10 cellular contexts compared by ENCODE assay signal in the genomic region with DNA sequence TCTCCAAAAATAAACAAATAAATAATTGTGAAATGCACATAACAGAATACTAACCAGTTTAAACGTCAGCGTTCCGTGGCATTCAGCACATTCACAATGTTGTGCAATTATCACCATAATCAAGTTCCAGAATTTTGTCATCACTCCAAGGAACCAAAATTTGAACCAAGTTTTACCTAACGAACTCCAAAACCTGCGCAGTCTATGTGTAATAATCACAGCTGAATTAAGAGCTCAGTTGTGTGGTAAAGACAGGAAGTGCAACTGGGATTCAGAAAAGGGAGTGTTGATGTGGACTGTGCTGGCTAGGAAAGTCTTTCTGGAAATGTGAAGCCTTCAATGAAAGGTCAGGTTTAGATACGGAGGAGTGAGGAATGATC. TPM values are rescaled to one million over a fixed set of nuclear protein-coding genes. Genes with fewer than 3 reads are reported as not detected.
DNase-seq lines count a peak whose midpoint lies in the region; ATAC-seq, FAIRE-seq and TF ChIP-seq lines count a peak whose summit lies in the region.
"Had no signal": no experiment of that assay in that cellular context is flagged by ENCODE, and none has a peak within 500 bp of the region (broad histone marks: within the 10 kb centered on the region; RNA-seq: fewer than 3 reads in every experiment).

No MANE protein-coding gene starts in this region.

- 45 to 49% methylated on average over 6 of the region's 6 CpGs for whole genome bisulfite sequencing in GM23248 (ENCODE audit: low coverage in 1 of 2, low lambda C conversion rate in 2 of 2, missing lambda C conversion rate in 2 of 2), 2 experiments

- peak overlapping the region; percentile 89; the same call in 1 of the 2 replicates for H3K27ac ChIP-seq in BLaER1
- no peak overlapping the region for H3K27ac ChIP-seq in GM23248
- peak overlapping the region; percentile 90 for H3K27ac ChIP-seq in lower lobe of right lung

- H3K4me1 ChIP-seq in BLaER1: peaks cover 85% of the 10 kb centered on the region
- peaks cover 28% of the 10 kb centered on the region for H3K4me1 ChIP-seq in GM23248 (ENCODE audit: insufficient read depth)
- peaks cover 56% of the 10 kb centered on the region for H3K4me1 ChIP-seq in lower lobe of right lung

- DNase-seq in GM23248 (no peak), WTC11 (ENCODE audit: low spot score) (no peak), lower lobe of right lung (no peak), HTR-8/SVneo (ENCODE audit: insufficient read length, low spot score) (no peak), NCI-H2227 treated with DMSO at 0.1 percent for 48 hours (lab: John Stamatoyannopoulos, UW) (no peak)
- no peak for DNase-seq in activated naive CD8-positive, alpha-beta T cell treated with anti-CD3 and anti-CD28 coated beads, Interleukin-2, amount 50 U/mL, for 24 hours
- DNase-seq in stimulated activated CD4-positive, alpha-beta T cell treated with anti-CD3 and anti-CD28 coated beads, Interleukin-1b, Interleukin-23, amount 100 ng/mL, for 48 hours: no peak
- DNase-seq: activated CD4-positive, alpha-beta T cell treated with anti-CD3 and anti-CD28 coated beads, Interleukin-2, amount 10 ng/mL, durations not matched to agents 7 days and 5 days had no signal

- FAIRE-seq in HTR-8/SVneo (lab: Jason Lieb, UNC): no peak

- no peaks in the 10 kb centered on the region for H3K36me3 Mint-ChIP-seq in WTC11
- no peaks in the 10 kb centered on the region for H3K36me3 Mint-ChIP-seq in activated naive CD8-positive, alpha-beta T cell treated with anti-CD3 and anti-CD28 coated beads, Interleukin-2, amount 50 U/mL, for 24 hours (ENCODE audit: low read depth)

- peak overlapping the region; percentile 92; the same call in 1 of the 2 replicates for H2AFZ ChIP-seq in GM23248

- intact Hi-C loops in lower lobe of right lung (cut with DNase I): no loop called here

- POLR2A ChIA-PET in WTC11 (lab: Charles Lee): interaction anchor here (2.1 kb wide), 1 partner anchor 16 kb away, joined by 16 read pairs; no protein-coding TSS in a partner anchor

- H3K4me1 Mint-ChIP-seq in WTC11: peaks cover 44% of the 10 kb centered on the region
- peaks cover 19% of the 10 kb centered on the region for H3K4me1 Mint-ChIP-seq in activated naive CD8-positive, alpha-beta T cell treated with anti-CD3 and anti-CD28 coated beads, Interleukin-2, amount 50 U/mL, for 24 hours

- H3K9ac ChIP-seq in BLaER1 (peak overlapping the region; percentile 75; the same call in 1 of the 2 replicates), GM23248 (no peak overlapping the region)

- H3K4me3 Mint-ChIP-seq in WTC11: no peak overlapping the region
- H3K4me3 Mint-ChIP-seq in activated naive CD8-positive, alpha-beta T cell treated with anti-CD3 and anti-CD28 coated beads, Interleukin-2, amount 50 U/mL, for 24 hours: no peak overlapping the region

- H3K4me2 ChIP-seq in BLaER1 (peak overlapping the region; percentile 99), GM23248 (ENCODE audit: unreplicated experiment) (no peak overlapping the region)

- no peak for ATAC-seq in WTC11
- no peak for ATAC-seq in lower lobe of right lung
- no peak for ATAC-seq in activated naive CD8-positive, alpha-beta T cell treated with anti-CD3 and anti-CD28 coated beads, Interleukin-2, amount 50 U/mL, for 24 hours

- H3K27ac Mint-ChIP-seq in WTC11: peak overlapping the region; percentile 83
- H3K27ac Mint-ChIP-seq in activated naive CD8-positive, alpha-beta T cell treated with anti-CD3 and anti-CD28 coated beads, Interleukin-2, amount 50 U/mL, for 24 hours: no peak overlapping the region

- H3K27me3 Mint-ChIP-seq in WTC11 (ENCODE audit: low read depth): peaks cover 16% of the 10 kb centered on the region
- peaks cover 20% of the 10 kb centered on the region for H3K27me3 Mint-ChIP-seq in activated naive CD8-positive, alpha-beta T cell treated with anti-CD3 and anti-CD28 coated beads, Interleukin-2, amount 50 U/mL, for 24 hours

- no peaks in the 10 kb centered on the region for H3K79me2 ChIP-seq in GM23248 (ENCODE audit: insufficient read depth)

- H4K20me1 ChIP-seq in BLaER1: no peaks in the 10 kb centered on the region
- H4K20me1 ChIP-seq in GM23248 (ENCODE audit: insufficient read depth): no peaks in the 10 kb centered on the region

- no peaks in the 10 kb centered on the region for H3K9me3 Mint-ChIP-seq in WTC11
- no peaks in the 10 kb centered on the region for H3K9me3 Mint-ChIP-seq in activated naive CD8-positive, alpha-beta T cell treated with anti-CD3 and anti-CD28 coated beads, Interleukin-2, amount 50 U/mL, for 24 hours
- H3K9me3 Mint-ChIP-seq: activated CD4-positive, alpha-beta T cell treated with anti-CD3 and anti-CD28 coated beads, Interleukin-2, amount 10 ng/mL, durations not matched to agents 7 days and 5 days had no signal

- H3F3A ChIP-seq in GM23248 (ENCODE audit: insufficient read depth): peaks cover 18% of the 10 kb centered on the region; the same call in 1 of the 2 replicates

- H3K36me3 ChIP-seq in BLaER1: no peaks in the 10 kb centered on the region
- H3K36me3 ChIP-seq in GM23248 (ENCODE audit: low read depth): no peaks in the 10 kb centered on the region
- no peaks in the 10 kb centered on the region for H3K36me3 ChIP-seq in lower lobe of right lung

- no peak for TF ChIP-seq CTCF in WTC11 (IDR thresholded peaks at IDR 0.05)
- TF ChIP-seq CTCF in lower lobe of right lung (IDR thresholded peaks at IDR 0.05): no peak

- no peaks in the 10 kb centered on the region for H3K9me2 ChIP-seq in GM23248 (ENCODE audit: insufficient read depth)

- H3K27me3 ChIP-seq in BLaER1 (no peaks in the 10 kb centered on the region), GM23248 (replicated peaks; ENCODE audit: insufficient read depth) (no peaks in the 10 kb centered on the region), lower lobe of right lung (ENCODE audit: low read depth) (peaks cover 21% of the 10 kb centered on the region)

- CTCF ChIA-PET in WTC11 (lab: Charles Lee): interaction anchor here (0.6 to 13.7 kb wide), 20 partner anchors 9 to 178 kb away, joined by 3 to 387 read pairs (median 4); partner anchors contain the start of genes C1QTNF5, CBL, RNF26 and USP2

- H3K9me3 ChIP-seq in BLaER1: no peaks in the 10 kb centered on the region
- no peaks in the 10 kb centered on the region for H3K9me3 ChIP-seq in GM23248 (ENCODE audit: low read depth)
- H3K9me3 ChIP-seq in lower lobe of right lung: no peaks in the 10 kb centered on the region

- in situ Hi-C loops in GM23248 (cut with MboI): no loop called here

- H3K4me3 ChIP-seq in BLaER1: peak overlapping the region; percentile 64; the same call in 1 of the 2 replicates
- H3K4me3 ChIP-seq in GM23248: no peak overlapping the region
- H3K4me3 ChIP-seq in lower lobe of right lung: no peak overlapping the region

TF ChIP-seq in WTC11, 78 proteins besides CTCF, POLR2A, EP300 and RAD21 (continues in another document):
- TF ChIP-seq, protein P1, sequence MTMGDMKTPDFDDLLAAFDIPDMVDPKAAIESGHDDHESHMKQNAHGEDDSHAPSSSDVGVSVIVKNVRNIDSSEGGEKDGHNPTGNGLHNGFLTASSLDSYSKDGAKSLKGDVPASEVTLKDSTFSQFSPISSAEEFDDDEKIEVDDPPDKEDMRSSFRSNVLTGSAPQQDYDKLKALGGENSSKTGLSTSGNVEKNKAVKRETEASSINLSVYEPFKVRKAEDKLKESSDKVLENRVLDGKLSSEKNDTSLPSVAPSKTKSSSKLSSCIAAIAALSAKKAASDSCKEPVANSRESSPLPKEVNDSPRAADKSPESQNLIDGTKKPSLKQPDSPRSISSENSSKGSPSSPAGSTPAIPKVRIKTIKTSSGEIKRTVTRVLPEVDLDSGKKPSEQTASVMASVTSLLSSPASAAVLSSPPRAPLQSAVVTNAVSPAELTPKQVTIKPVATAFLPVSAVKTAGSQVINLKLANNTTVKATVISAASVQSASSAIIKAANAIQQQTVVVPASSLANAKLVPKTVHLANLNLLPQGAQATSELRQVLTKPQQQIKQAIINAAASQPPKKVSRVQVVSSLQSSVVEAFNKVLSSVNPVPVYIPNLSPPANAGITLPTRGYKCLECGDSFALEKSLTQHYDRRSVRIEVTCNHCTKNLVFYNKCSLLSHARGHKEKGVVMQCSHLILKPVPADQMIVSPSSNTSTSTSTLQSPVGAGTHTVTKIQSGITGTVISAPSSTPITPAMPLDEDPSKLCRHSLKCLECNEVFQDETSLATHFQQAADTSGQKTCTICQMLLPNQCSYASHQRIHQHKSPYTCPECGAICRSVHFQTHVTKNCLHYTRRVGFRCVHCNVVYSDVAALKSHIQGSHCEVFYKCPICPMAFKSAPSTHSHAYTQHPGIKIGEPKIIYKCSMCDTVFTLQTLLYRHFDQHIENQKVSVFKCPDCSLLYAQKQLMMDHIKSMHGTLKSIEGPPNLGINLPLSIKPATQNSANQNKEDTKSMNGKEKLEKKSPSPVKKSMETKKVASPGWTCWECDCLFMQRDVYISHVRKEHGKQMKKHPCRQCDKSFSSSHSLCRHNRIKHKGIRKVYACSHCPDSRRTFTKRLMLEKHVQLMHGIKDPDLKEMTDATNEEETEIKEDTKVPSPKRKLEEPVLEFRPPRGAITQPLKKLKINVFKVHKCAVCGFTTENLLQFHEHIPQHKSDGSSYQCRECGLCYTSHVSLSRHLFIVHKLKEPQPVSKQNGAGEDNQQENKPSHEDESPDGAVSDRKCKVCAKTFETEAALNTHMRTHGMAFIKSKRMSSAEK (CRISPR knock-in tag; IDR thresholded peaks at IDR 0.05; ENCODE audit: borderline replicate concordance): no peak

RNA-seq across cellular contexts. Expression of gene MCAM, which starts 5.4 kb away (rescaled TPM):
- 40.4 and 61.3 TPM in 2 replicates for total RNA-seq in GM23248 (2014; rRNA removed; shearing (Covaris generic))
- 8.6 and 10.5 TPM in 2 replicates for polyA plus RNA-seq in GM23248 (2016; fragmentation: Nextera tagmentation; extraction: Ambion mirVana)
- total RNA-seq in WTC11 (2021): 20.7 to 26.4 TPM (median 22.1 TPM) in 3 replicates
- total RNA-seq in lower lobe of right lung: 67.1 TPM

RNA-seq across cellular contexts. Expression of gene RNF26, which starts 12.0 kb away (rescaled TPM):
- 6.4 and 8.0 TPM in 2 replicates for total RNA-seq in GM23248 (2014; rRNA removed; shearing (Covaris generic))
- polyA plus RNA-seq in GM23248 (2016; fragmentation: Nextera tagmentation; extraction: Ambion mirVana): 49.5 and 53.1 TPM in 2 replicates
- total RNA-seq in WTC11 (2021): 90.0 to 91.1 TPM (median 90.6 TPM) in 3 replicates
- 19.3 TPM for total RNA-seq in lower lobe of right lung

RNA-seq across cellular contexts. Expression of gene C1QTNF5, which starts 18.3 kb away (rescaled TPM):
- 23.4 and 27.9 TPM in 2 replicates for total RNA-seq in GM23248 (2014; rRNA removed; shearing (Covaris generic))
- 4.5 and 6.2 TPM in 2 replicates for polyA plus RNA-seq in GM23248 (2016; fragmentation: Nextera tagmentation; extraction: Ambion mirVana)
- total RNA-seq in WTC11 (2021) (2.0 to 3.0 TPM (median 2.2 TPM) in 3 replicates), lower lobe of right lung (28.2 TPM)
- total RNA-seq: activated CD4-positive, alpha-beta T cell treated with anti-CD3 and anti-CD28 coated beads, Interleukin-2, amount 10 ng/mL, durations not matched to agents 7 days and 5 days; Calu3 had no signal

RNA-seq across cellular contexts. Expression of gene MFRP, which starts 24.2 kb away (rescaled TPM):
- 0.13 TPM in 1 of 2 replicates, not detected in the other for total RNA-seq in GM23248 (2014; rRNA removed; shearing (Covaris generic))
- not detected in 2 replicates for polyA plus RNA-seq in GM23248 (2016; fragmentation: Nextera tagmentation; extraction: Ambion mirVana)
- total RNA-seq in WTC11 (2021) (not detected in 3 replicates), lower lobe of right lung (not detected)
- total RNA-seq: activated CD4-positive, alpha-beta T cell treated with anti-CD3 and anti-CD28 coated beads, Interleukin-2, amount 10 ng/mL, durations not matched to agents 7 days and 5 days; Calu3 had no signal

RNA-seq across cellular contexts. Expression of gene USP2, which starts 59.1 kb away (rescaled TPM):
- total RNA-seq in GM23248 (2014; rRNA removed; shearing (Covaris generic)): not detected in 2 replicates
- 0.30 and 0.33 TPM in 2 replicates for polyA plus RNA-seq in GM23248 (2016; fragmentation: Nextera tagmentation; extraction: Ambion mirVana)
- total RNA-seq in WTC11 (2021) (7.3 to 8.2 TPM (median 8.0 TPM) in 3 replicates), lower lobe of right lung (5.1 TPM)
